In genomic region chr5:164237531-164237930, GRCh38 we compare ENCODE assay signal across 25 cellular contexts.
DNase-seq lines count a peak whose midpoint lies in the region; ATAC-seq and TF ChIP-seq lines count a peak whose summit lies in the region.
"Had no signal": no experiment of that assay in that cellular context is flagged by ENCODE, and none has a peak within 500 bp of the region (broad histone marks: within the 10 kb centered on the region; RNA-seq: fewer than 3 reads in every experiment).

No MANE protein-coding gene starts in this region.

- H2BK5ac ChIP-seq in IMR-90 (ENCODE audit: low read depth, low read length, poor library complexity, severe bottlenecking) = no peak overlapping the region

- H3K4me2 ChIP-seq in IMR-90 (ENCODE audit: low read depth, low read length) = no peak overlapping the region
- H3K4me2 ChIP-seq: BLaER1 treated with 17β-estradiol and CSF1 and Interleukin-3, amounts not matched to agents 10 nM and 100 nM; GM23338 had no signal

- no peak for TF ChIP-seq CTCF in IMR-90 (conservative IDR thresholded peaks at IDR 0.05; ENCODE audit: low read depth, low read length)
- TF ChIP-seq CTCF in astrocyte of the spinal cord (IDR thresholded peaks at IDR 0.05; ENCODE audit: low read depth, low read length) = no peak

- no peaks in the 10 kb centered on the region for H3K9me3 Mint-ChIP-seq in activated T-helper 1 cell treated with anti-CD3 and anti-CD28 coated beads, Interleukin-12 subunit alpha, Interleukin-12 subunit beta, Interleukin-2, Interleukin-4 antibody, amounts not matched to agents 30 ng/mL and 10 ng/mL and 1 ng/mL, durations not matched to agents 14 hours and 24 hours and 36 hours
- H3K9me3 Mint-ChIP-seq: GM23338 had no signal

- H3K4me3 Mint-ChIP-seq in activated T-helper 1 cell treated with anti-CD3 and anti-CD28 coated beads, Interleukin-12 subunit alpha, Interleukin-12 subunit beta, Interleukin-2, Interleukin-4 antibody, amounts not matched to agents 30 ng/mL and 10 ng/mL and 1 ng/mL, durations not matched to agents 14 hours and 24 hours and 36 hours = no peak overlapping the region
- H3K4me3 Mint-ChIP-seq: CD4-positive, alpha-beta memory T cell; GM23338; HFFc6 had no signal

- no peak overlapping the region for H2BK120ac ChIP-seq in IMR-90 (ENCODE audit: low read depth, low read length)

- CTCF ChIA-PET in IMR-90 (lab: Yijun Ruan, JAX) = no interaction called here

- H3K27ac Mint-ChIP-seq in activated T-helper 1 cell treated with anti-CD3 and anti-CD28 coated beads, Interleukin-12 subunit alpha, Interleukin-12 subunit beta, Interleukin-2, Interleukin-4 antibody, amounts not matched to agents 30 ng/mL and 10 ng/mL and 1 ng/mL, durations not matched to agents 14 hours and 24 hours and 36 hours = no peak overlapping the region
- H3K27ac Mint-ChIP-seq: CD4-positive, alpha-beta memory T cell; GM23338; HFFc6 had no signal

- TF ChIP-seq POLR2A in IMR-90 (IDR thresholded peaks at IDR 0.05; ENCODE audit: low read depth, low read length) = no peak

- ATAC-seq in IMR-90 (ENCODE audit: low read depth) (no peak), GM18520 (IDR thresholded peaks at IDR 0.05; ENCODE audit: unreplicated experiment) (no peak)
- ATAC-seq: GM23338, PC-3 had no signal

- dilution Hi-C loops in IMR-90 (cut with HindIII; ENCODE audit: low sequenced_read_pairs, unreplicated experiment) = no loop called here

- H3K27ac ChIP-seq in IMR-90 (ENCODE audit: insufficient read depth, low read length) = no peak overlapping the region

- no peak overlapping the region for H3K4me3 ChIP-seq in IMR-90 (ENCODE audit: insufficient read depth, low read depth, low read length)
- H3K4me3 ChIP-seq in astrocyte of the spinal cord (ENCODE audit: low read depth, low read length) = no peak overlapping the region
- H3K4me3 ChIP-seq: BLaER1 treated with 17β-estradiol and CSF1 and Interleukin-3, amounts not matched to agents 10 nM and 100 nM; GM23338; HAP-1; MG63 had no signal

- no peak overlapping the region for H3K14ac ChIP-seq in IMR-90 (replicated peaks; ENCODE audit: low read depth, low read length)

- peak; percentile 41 for DNase-seq in IMR-90
- DNase-seq in astrocyte of the spinal cord (ENCODE audit: low read depth, low spot score) = peak; percentile 6
- DNase-seq in fibroblast of peridontal ligament (ENCODE audit: extremely low read depth) = peak; percentile 54
- DNase-seq in stromal cell of bone marrow (ENCODE audit: low read depth) = peak; percentile 36
- DNase-seq in activated CD4-positive, alpha-beta T cell treated with anti-CD3 and anti-CD28 coated beads for 1 hour = no peak
- no peak for DNase-seq in activated T-helper 1 cell treated with anti-CD3 and anti-CD28 coated beads, Interleukin-12 subunit alpha, Interleukin-12 subunit beta, Interleukin-2, Interleukin-4 antibody, amounts not matched to agents 30 ng/mL and 10 ng/mL and 1 ng/mL, durations not matched to agents 14 hours and 24 hours and 36 hours (ENCODE audit: low spot score)
- DNase-seq: AML-193; CD4-positive, alpha-beta memory T cell; COR-L47; DMS53; HFFc6; KG1; MG63; NCI-H1105 treated with DMSO at 0.1 percent for 48 hours; NCI-H146; NCI-H1930; NCI-H446 treated with DMSO at 0.1 percent for 48 hours; NCI-H526; NCI-H82; NK-92 treated with Interleukin-12 subunit alpha and Interleukin-12 subunit beta, amount 100 ng/mL, for 24 hours; PC-3 had no signal

- no peaks in the 10 kb centered on the region for H3K36me3 ChIP-seq in IMR-90 (ENCODE audit: control insufficient read depth, insufficient read depth, low read length)
- H3K36me3 ChIP-seq: BLaER1 treated with 17β-estradiol and CSF1 and Interleukin-3, amounts not matched to agents 10 nM and 100 nM; HAP-1; MG63 had no signal

- H4K20me1 ChIP-seq in IMR-90 (ENCODE audit: insufficient read depth, low read length) = no peaks in the 10 kb centered on the region
- H4K20me1 ChIP-seq: BLaER1 treated with 17β-estradiol and CSF1 and Interleukin-3, amounts not matched to agents 10 nM and 100 nM had no signal

- H3K4ac ChIP-seq in IMR-90 (ENCODE audit: low read depth, low read length) = no peak overlapping the region

- H4K8ac ChIP-seq in IMR-90 (ENCODE audit: low read depth in 2 of 2, low read length in 2 of 2) = no peak overlapping the region

- H3K27me3 Mint-ChIP-seq in activated T-helper 1 cell treated with anti-CD3 and anti-CD28 coated beads, Interleukin-12 subunit alpha, Interleukin-12 subunit beta, Interleukin-2, Interleukin-4 antibody, amounts not matched to agents 30 ng/mL and 10 ng/mL and 1 ng/mL, durations not matched to agents 14 hours and 24 hours and 36 hours (ENCODE audit: insufficient read depth) = no peaks in the 10 kb centered on the region
- H3K27me3 Mint-ChIP-seq: CD4-positive, alpha-beta memory T cell had no signal

- no peak overlapping the region for H3K56ac ChIP-seq in IMR-90 (ENCODE audit: extremely low read depth, insufficient read depth, low read length)

- no peaks in the 10 kb centered on the region for H3K9me1 ChIP-seq in IMR-90 (ENCODE audit: insufficient read depth, low read length)

- H3K4me1 Mint-ChIP-seq in activated T-helper 1 cell treated with anti-CD3 and anti-CD28 coated beads, Interleukin-12 subunit alpha, Interleukin-12 subunit beta, Interleukin-2, Interleukin-4 antibody, amounts not matched to agents 30 ng/mL and 10 ng/mL and 1 ng/mL, durations not matched to agents 14 hours and 24 hours and 36 hours (ENCODE audit: low read depth) = no peaks in the 10 kb centered on the region
- H3K4me1 Mint-ChIP-seq: CD4-positive, alpha-beta memory T cell; GM23338 had no signal

- no peaks in the 10 kb centered on the region for H3K9me3 ChIP-seq in IMR-90 (ENCODE audit: control insufficient read depth, insufficient read depth, low read length)
- H3K9me3 ChIP-seq: HAP-1, MG63 had no signal

- no peak overlapping the region for H3K18ac ChIP-seq in IMR-90 (ENCODE audit: low read depth, low read length)

- no peaks in the 10 kb centered on the region for H3K27me3 ChIP-seq in IMR-90 (ENCODE audit: control insufficient read depth, insufficient read depth, low read length)
- H3K27me3 ChIP-seq: BLaER1 treated with 17β-estradiol and CSF1 and Interleukin-3, amounts not matched to agents 10 nM and 100 nM; MG63 had no signal

- peaks cover 4% of the 10 kb centered on the region; the same call in 1 of the 2 replicates for H3K4me1 ChIP-seq in IMR-90 (ENCODE audit: control insufficient read depth, insufficient read depth, low read length)
- H3K4me1 ChIP-seq: HAP-1 had no signal

- H4K5ac ChIP-seq in IMR-90 (ENCODE audit: low read depth, low read length) = no peak overlapping the region

- intact Hi-C loops in IMR-90 (cut with micrococcal nuclease) = no loop called here
- intact Hi-C loops in activated T-helper 1 cell treated with anti-CD3 and anti-CD28 coated beads, Interleukin-12 subunit alpha, Interleukin-12 subunit beta, Interleukin-2, Interleukin-4 antibody, amounts not matched to agents 30 ng/mL and 10 ng/mL and 1 ng/mL, durations not matched to agents 14 hours and 24 hours and 36 hours (cut with micrococcal nuclease) = no loop called here

- no peaks in the 10 kb centered on the region for H3K36me3 Mint-ChIP-seq in activated T-helper 1 cell treated with anti-CD3 and anti-CD28 coated beads, Interleukin-12 subunit alpha, Interleukin-12 subunit beta, Interleukin-2, Interleukin-4 antibody, amounts not matched to agents 30 ng/mL and 10 ng/mL and 1 ng/mL, durations not matched to agents 14 hours and 24 hours and 36 hours (ENCODE audit: low read depth)
- H3K36me3 Mint-ChIP-seq: CD4-positive, alpha-beta memory T cell had no signal

- H2AK9ac ChIP-seq in IMR-90 (replicated peaks; ENCODE audit: low read depth, low read length, poor library complexity) = no peak overlapping the region

- no peak overlapping the region for H2BK20ac ChIP-seq in IMR-90 (ENCODE audit: low read depth, low read length)

- H2BK15ac ChIP-seq in IMR-90 (ENCODE audit: low read depth, low read length) = no peak overlapping the region

- in situ Hi-C loops in IMR-90 (cut with MboI; ENCODE audit: low sequenced_read_pairs) (no loop called here), astrocyte of the spinal cord (cut with HindIII; ENCODE audit: low sequenced_read_pairs) (no loop called here)

- no peak overlapping the region for H3K9ac ChIP-seq in IMR-90 (ENCODE audit: low read depth, low read length)
- H3K9ac ChIP-seq: BLaER1 treated with 17β-estradiol and CSF1 and Interleukin-3, amounts not matched to agents 10 nM and 100 nM had no signal

- BruUV-seq in IMR-90 (replicated peaks; lab: Mats Ljungman, UMichigan) = no TSS peak

- H4K91ac ChIP-seq in IMR-90 (ENCODE audit: insufficient read depth, low read depth, low read length) = no peak overlapping the region

- H2AFZ ChIP-seq in IMR-90 (replicated peaks; ENCODE audit: low read length, poor library complexity) = no peak overlapping the region
- H2AFZ ChIP-seq: GM23338 had no signal

- no peak overlapping the region for H2AK5ac ChIP-seq in IMR-90 (ENCODE audit: low read depth, low read length)

- no peaks in the 10 kb centered on the region for H3K79me1 ChIP-seq in IMR-90 (ENCODE audit: low read depth in 1 of 2, low read length in 2 of 2)

- no peak overlapping the region for H3K23ac ChIP-seq in IMR-90 (ENCODE audit: low read depth, low read length)

- POLR2A ChIA-PET in IMR-90 (lab: Charles Lee; ENCODE audit: unreplicated experiment) = no interaction called here

- no peak for TF ChIP-seq RAD21 in IMR-90 (IDR thresholded peaks at IDR 0.05; ENCODE audit: low read length)

TF ChIP-seq in IMR-90, 13 proteins besides CTCF, POLR2A, EP300 and RAD21 (continues in another document):
- TF ChIP-seq MAFK (IDR thresholded peaks at IDR 0.05; ENCODE audit: low read depth, low read length) = no peak
- TF ChIP-seq CEBPB (IDR thresholded peaks at IDR 0.05; ENCODE audit: low read depth, low read length) = no peak
- no peak for TF ChIP-seq MXI1 (IDR thresholded peaks at IDR 0.05; ENCODE audit: borderline replicate concordance, low read depth, low read length)
- no peak for TF ChIP-seq BHLHE40 (IDR thresholded peaks at IDR 0.05; ENCODE audit: low read depth, low read length)
- TF ChIP-seq MAZ (IDR thresholded peaks at IDR 0.05; ENCODE audit: borderline replicate concordance, low read depth, low read length) = no peak
- no peak for TF ChIP-seq NFE2L2 (IDR thresholded peaks at IDR 0.05; ENCODE audit: low read depth, low read length)
- TF ChIP-seq USF2 (IDR thresholded peaks at IDR 0.05; ENCODE audit: low read depth, low read length) = no peak
- no peak for TF ChIP-seq RCOR1 (IDR thresholded peaks at IDR 0.05; ENCODE audit: insufficient replicate concordance, low read length)

Comparison
In these comparisons a context has a peak if more than half of its experiments do, and no peak if none do; other contexts are left out.
1. DNase-seq: peak in IMR-90 (single experiment), astrocyte of the spinal cord (single experiment), fibroblast of peridontal ligament (single experiment) and stromal cell of bone marrow (single experiment); none in activated CD4-positive, alpha-beta T cell treated with anti-CD3 and anti-CD28 coated beads for 1 hour (single experiment) and activated T-helper 1 cell treated with anti-CD3 and anti-CD28 coated beads, Interleukin-12 subunit alpha, Interleukin-12 subunit beta, Interleukin-2, Interleukin-4 antibody, amounts not matched to agents 30 ng/mL and 10 ng/mL and 1 ng/mL, durations not matched to agents 14 hours and 24 hours and 36 hours (single experiment).